In the genomic region with DNA sequence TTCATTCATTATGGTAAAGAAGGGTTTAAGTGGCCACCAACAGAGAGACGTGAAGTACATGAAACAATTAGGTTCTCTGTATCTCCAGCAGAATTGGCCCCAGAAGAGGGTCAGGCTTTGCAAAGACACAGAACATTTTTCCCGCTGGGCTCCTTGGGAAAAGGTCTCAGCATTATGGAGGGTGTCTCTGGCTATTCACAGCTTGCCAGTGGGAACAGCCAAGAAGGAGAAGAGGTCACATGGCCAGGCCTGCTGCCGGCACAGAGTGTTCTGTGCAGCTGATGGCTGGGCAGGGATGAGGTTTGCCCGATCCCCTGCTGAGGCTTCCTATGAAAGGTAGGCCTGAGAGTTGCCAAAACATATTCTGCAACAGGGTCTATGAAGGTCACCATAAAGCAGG, we compare ENCODE assay signal across 19 cellular contexts.
DNase-seq lines count a peak whose midpoint lies in the region; ATAC-seq and TF ChIP-seq lines count a peak whose summit lies in the region.
"Had no signal": no experiment of that assay in that cellular context is flagged by ENCODE, and none has a peak within 500 bp of the region (broad histone marks: within the 10 kb centered on the region; RNA-seq: fewer than 3 reads in every experiment).

No MANE protein-coding gene starts in this region.

- intact Hi-C loops in esophagus muscularis mucosa (cut with DNase I), result no loop called here
- intact Hi-C loops in spleen (cut with DNase I; ENCODE audit: low total_unique reads), result no loop called here

- H3K9me3 ChIP-seq in esophagus muscularis mucosa (no peaks in the 10 kb centered on the region), spleen (peaks cover 0 to 7% (median 6%) of the 10 kb centered on the region in 8 donors)
- H3K9me3 ChIP-seq: breast epithelium, SK-N-SH had no signal

- H3K27ac ChIP-seq in esophagus muscularis mucosa (replicated peaks in 1 of 4), result peak overlapping the region in 3 of 4 donors; percentile 56 to 68 (median 68)
- H3K27ac ChIP-seq in spleen, result peak overlapping the region in 5 of 8 donors; percentile 64 to 74 (median 67)

- no peak for TF ChIP-seq CTCF in esophagus muscularis mucosa (IDR thresholded peaks at IDR 0.05)
- no peak for TF ChIP-seq CTCF in spleen (IDR thresholded peaks at IDR 0.05 in 8 of 11, conservative IDR thresholded peaks at IDR 0.05 in 3 of 11)

- peak; percentile 63 for TF ChIP-seq EP300 in esophagus muscularis mucosa (IDR thresholded peaks at IDR 0.05)

- H3K36me3 ChIP-seq in esophagus muscularis mucosa (no peaks in the 10 kb centered on the region), spleen (no peaks in the 10 kb centered on the region)
- H3K36me3 ChIP-seq: breast epithelium had no signal

- DNase-seq in Ammon's horn (ENCODE audit: low spot score) (peak; percentile 71), esophagus muscularis mucosa (ENCODE audit: extremely low spot score) (no peak), medulla oblongata (ENCODE audit: extremely low spot score) (peak; percentile 73), spleen (no peak), COR-L47 (lab: John Stamatoyannopoulos, UW) (no peak), NCI-H1092 treated with DMSO at 0.1 percent for 48 hours (lab: John Stamatoyannopoulos, UW) (no peak)
- DNase-seq in activated naive CD4-positive, alpha-beta T cell (lab: John Stamatoyannopoulos, UW), result no peak
- DNase-seq: activated CD4-positive, alpha-beta T cell treated with anti-CD3 and anti-CD28 coated beads, Interleukin-2, amount 10 ng/mL, durations not matched to agents 24 days and 14 days; endodermal cell; HCEC 1CT; naive thymus-derived CD4-positive, alpha-beta T cell; NCI-H2029; NCI-H526 treated with DMSO at 0.1 percent for 48 hours; PC-3; SK-N-SH; stimulated activated CD4-positive, alpha-beta T cell treated with anti-CD3 and anti-CD28 coated beads, Interleukin-2, amount 100 ng/mL, for 24 hours had no signal

- no peak for ATAC-seq in HG02884 (IDR thresholded peaks at IDR 0.05; ENCODE audit: unreplicated experiment)
- ATAC-seq: activated naive CD4-positive, alpha-beta T cell treated with anti-CD3 and anti-CD28 coated beads, Interleukin-2, amount 50 U/mL, for 72 hours; naive thymus-derived CD4-positive, alpha-beta T cell; PC-3 had no signal

- 62% methylated on average over 3 of the region's 4 CpGs for WGBS in esophagus muscularis mucosa
- WGBS in spleen, 5 donors, result 82 to 96% (median 90%) methylated on average over 4 of the region's 4 CpGs

- no peak overlapping the region for H3K4me3 ChIP-seq in esophagus muscularis mucosa
- no peak overlapping the region for H3K4me3 ChIP-seq in spleen
- H3K4me3 ChIP-seq: breast epithelium had no signal

- H3K4me1 ChIP-seq in esophagus muscularis mucosa, result peaks cover 11 to 20% (median 14%) of the 10 kb centered on the region in 4 donors
- H3K4me1 ChIP-seq in spleen, result peaks cover 0 to 7% (median 0%) of the 10 kb centered on the region in 6 donors
- H3K4me1 ChIP-seq: breast epithelium had no signal

- TF ChIP-seq POLR2A in esophagus muscularis mucosa (IDR thresholded peaks at IDR 0.05; ENCODE audit: low read depth) (no peak), spleen (IDR thresholded peaks at IDR 0.05) (no peak)

- H3K27me3 ChIP-seq in esophagus muscularis mucosa (no peaks in the 10 kb centered on the region), spleen (replicated peaks in 1 of 7) (no peaks in the 10 kb centered on the region)
- H3K27me3 ChIP-seq: breast epithelium had no signal

Comparison
In these comparisons a context has a peak if more than half of its experiments do, and no peak if none do; other contexts are left out.
1. DNase-seq: peak in Ammon's horn (single experiment) and medulla oblongata (single experiment); none in esophagus muscularis mucosa (single experiment), spleen (single experiment), COR-L47 (single experiment), activated naive CD4-positive, alpha-beta T cell (0 of 4) and NCI-H1092 treated with DMSO at 0.1 percent for 48 hours (single experiment).